In the genomic region with DNA sequence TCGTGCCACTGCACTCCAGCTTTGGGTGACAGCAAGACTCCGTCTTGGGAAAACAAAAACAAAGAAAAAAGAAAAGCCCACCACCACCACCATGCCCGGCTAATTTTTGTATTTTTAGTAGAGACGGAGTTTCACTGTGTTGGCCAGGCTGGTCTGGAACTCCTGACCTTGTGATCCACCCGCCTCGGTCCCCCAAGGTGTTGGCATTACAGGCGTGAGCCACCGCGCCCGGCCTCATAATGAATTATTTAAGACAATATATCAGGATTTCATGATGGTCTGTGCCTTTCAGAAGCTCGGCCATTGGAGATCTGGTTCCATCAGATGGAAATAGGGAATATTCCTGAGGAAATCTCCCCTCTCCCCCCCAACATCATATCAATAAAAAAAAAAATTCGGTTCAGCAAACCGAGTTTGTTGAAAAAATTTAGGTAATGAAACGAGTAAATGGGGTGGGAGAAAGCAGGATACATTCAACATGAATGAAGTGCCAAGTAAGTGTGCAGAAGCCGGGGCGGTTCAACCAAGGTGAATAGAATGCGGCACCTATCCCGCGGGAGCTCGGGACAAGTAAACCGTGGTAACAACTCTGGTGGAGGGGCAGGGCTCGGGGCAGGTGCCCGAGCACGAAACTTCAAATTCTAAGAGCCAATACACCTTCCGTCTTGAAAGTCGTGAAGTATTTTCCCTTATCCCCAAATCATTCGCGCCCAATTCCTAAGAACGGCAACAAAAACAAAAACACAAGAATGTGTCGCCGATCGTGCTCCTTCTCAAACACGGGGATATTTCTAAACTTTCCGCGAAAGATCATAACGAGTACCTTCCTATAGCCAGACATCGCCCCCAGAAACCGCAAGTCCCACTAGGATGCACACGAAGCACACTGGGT, we compare ENCODE assay signal across 7 cellular contexts. TPM values are rescaled to one million over a fixed set of nuclear protein-coding genes. Genes with fewer than 3 reads are reported as not detected.
DNase-seq lines count a peak whose midpoint lies in the region; ATAC-seq, FAIRE-seq and TF ChIP-seq lines count a peak whose summit lies in the region.

No MANE protein-coding gene starts in this region.

- H3K27me3 ChIP-seq in HCT116 (ENCODE audit: insufficient read depth, low read length) (no peaks in the 10 kb centered on the region), SK-N-SH (ENCODE audit: insufficient read depth) (no peaks in the 10 kb centered on the region), esophagus (ENCODE audit: control insufficient read depth in 1 of 2, insufficient read depth in 2 of 2, low read length in 2 of 2) (no peaks in the 10 kb centered on the region), pancreas (no peaks in the 10 kb centered on the region)

- H4K20me1 ChIP-seq in HCT116 (ENCODE audit: insufficient read depth) (no peaks in the 10 kb centered on the region), SK-N-SH (ENCODE audit: insufficient read depth) (no peaks in the 10 kb centered on the region)

- H3K27ac ChIP-seq in HCT116 (ENCODE audit: low read depth, low read length) (peak overlapping the region; percentile 56; the same call in 1 of the 2 replicates), SK-N-SH (ENCODE audit: low read depth in 2 of 2, low read length in 1 of 2) (0 out of 4 replicates have a peak overlapping the region, but pooled peaks of 1 of the 2 experiments have one; percentile 50), esophagus (ENCODE audit: low read depth in 2 of 2, low read length in 1 of 2) (peak overlapping the region; percentile 39 to 45), pancreas (peak overlapping the region in 1 of 4 donors; percentile 39)

- DNase-seq in HCT116 (ENCODE audit: low read depth, low spot score) (no peak), SK-N-SH (peak; percentile 27), pancreas (peak in 4 of 6 donors; percentile 6 to 49 (median 40)), GM19238 (ENCODE audit: insufficient read length, low spot score) (no peak), AG08395 (ENCODE audit: low spot score) (no peak)

- no peak for FAIRE-seq in pancreas (lab: Jason Lieb, UNC)

- 9% methylated on average over 39 of the region's 39 CpGs for WGBS in SK-N-SH (ENCODE audit: low lambda C conversion rate)
- 13 to 17% methylated on average over 39 of the region's 39 CpGs for WGBS in esophagus, 2 donors
- WGBS in pancreas, 2 donors = 7 to 12% methylated on average over 39 of the region's 39 CpGs

- TF ChIP-seq CTCF in HCT116 (IDR thresholded peaks at IDR 0.05 in 2 of 3, conservative IDR thresholded peaks at IDR 0.05 in 1 of 3; ENCODE audit: borderline replicate concordance in 1 of 3, insufficient read depth in 1 of 3, low read depth in 2 of 3, low read length in 2 of 3) (no peak), SK-N-SH (IDR thresholded peaks at IDR 0.05) (no peak), pancreas (IDR thresholded peaks at IDR 0.05) (no peak)

- H3K79me2 ChIP-seq in HCT116 (ENCODE audit: insufficient read depth, low read length) = peaks cover 38% of the 10 kb centered on the region
- peaks cover 39% of the 10 kb centered on the region for H3K79me2 ChIP-seq in SK-N-SH (ENCODE audit: insufficient read depth)

- peak overlapping the region; percentile 60 to 67 for H3K4me3 ChIP-seq in HCT116 (replicated peaks in 1 of 2; ENCODE audit: low read depth in 1 of 2, low read length in 2 of 2)
- H3K4me3 ChIP-seq in SK-N-SH (ENCODE audit: low read depth in 2 of 2, low read length in 1 of 2) = peak overlapping the region; percentile 78 to 80
- peak overlapping the region; percentile 61 to 63 for H3K4me3 ChIP-seq in esophagus (ENCODE audit: low read depth in 1 of 2, low read length in 2 of 2)
- peak overlapping the region; percentile 59 to 90 (median 68) for H3K4me3 ChIP-seq in pancreas

- RAD21 ChIA-PET in HCT116 (lab: Charles Lee; ENCODE audit: low non-redundant PET in 1 of 2, low total read pairs in 2 of 2, uncharacterized antibody in 2 of 2, unreplicated experiment in 2 of 2) = no interaction called here

- H3K4me1 ChIP-seq in HCT116 (ENCODE audit: control insufficient read depth in 1 of 2, insufficient read depth in 2 of 2, low read length in 2 of 2) (peaks cover 8 to 14% of the 10 kb centered on the region in 2 experiments; a peak in 3 of 4 replicates), SK-N-SH (ENCODE audit: control insufficient read depth in 1 of 2, insufficient read depth in 2 of 2, low read depth in 1 of 2, low read length in 1 of 2) (peaks cover 3 to 6% of the 10 kb centered on the region in 2 experiments; a peak in 2 of 4 replicates), esophagus (ENCODE audit: control insufficient read depth in 2 of 2, insufficient read depth in 2 of 2, low read length in 1 of 2) (no peaks in the 10 kb centered on the region), pancreas (peaks cover 0 to 7% (median 0%) of the 10 kb centered on the region in 3 donors)

- H3K36me3 ChIP-seq in HCT116 (ENCODE audit: control insufficient read depth in 1 of 2, insufficient read depth in 2 of 2, low read length in 2 of 2) (peaks cover 0 to 2% of the 10 kb centered on the region in 2 experiments; a peak in 1 of 4 replicates), SK-N-SH (replicated peaks in 1 of 2; ENCODE audit: control insufficient read depth in 1 of 2, insufficient read depth in 2 of 2, low read length in 1 of 2) (peaks cover under 1 to 4% of the 10 kb centered on the region in 2 experiments), esophagus (ENCODE audit: control insufficient read depth in 2 of 2, insufficient read depth in 2 of 2, low read length in 1 of 2) (no peaks in the 10 kb centered on the region), pancreas (no peaks in the 10 kb centered on the region)

- H3K9ac ChIP-seq in HCT116 (ENCODE audit: low read length) (peak overlapping the region; percentile 71), SK-N-SH (peak overlapping the region; percentile 54; the same call in 1 of the 2 replicates)

- CTCF ChIA-PET in HCT116 (lab: Charles Lee) (no interaction called here), SK-N-SH (lab: Yijun Ruan, JAX) (interaction anchor here (0.6 to 1.4 kb wide), 2 partner anchors 41 to 107 kb away, joined by 3 to 5 read pairs; no protein-coding TSS in a partner anchor)

- H3F3A ChIP-seq in SK-N-SH (replicated peaks; ENCODE audit: insufficient read depth) = no peaks in the 10 kb centered on the region

- intact Hi-C loops in HCT116 (cut with micrococcal nuclease) = no loop called here
- intact Hi-C loops in pancreas (cut with DNase I) = no loop called here

- POLR2A ChIA-PET in HCT116 (lab: Charles Lee) = interaction anchor here (1.2 to 5.9 kb wide), 3 partner anchors 11 to 22 kb away, joined by 3 to 41 read pairs (median 4); no protein-coding TSS in a partner anchor
- POLR2A ChIA-PET in SK-N-SH (lab: Yijun Ruan, JAX) = interaction anchor here (1.4 kb wide), 1 partner anchor 66 kb away, joined by 4 read pairs; a partner anchor contains a TSS

- ATAC-seq in HCT116 (peak; percentile 23; the same call in 1 of the 2 replicates), pancreas (peak; percentile 23 to 31 (median 30)), HG02938 (IDR thresholded peaks at IDR 0.05; ENCODE audit: unreplicated experiment) (no peak)

- TF ChIP-seq RAD21 in HCT116 (IDR thresholded peaks at IDR 0.05; ENCODE audit: low read depth) (no peak), SK-N-SH (IDR thresholded peaks at IDR 0.05; ENCODE audit: low read length) (no peak)

- H3K9me3 ChIP-seq in HCT116 (ENCODE audit: control insufficient read depth in 1 of 2, insufficient read depth in 1 of 2, low read depth in 1 of 2, low read length in 2 of 2) = no peaks in the 10 kb centered on the region
- H3K9me3 ChIP-seq in SK-N-SH = no peaks in the 10 kb centered on the region
- H3K9me3 ChIP-seq in esophagus (ENCODE audit: control insufficient read depth in 2 of 2, insufficient read depth in 1 of 2, low read depth in 1 of 2, low read length in 1 of 2) = no peaks in the 10 kb centered on the region
- no peaks in the 10 kb centered on the region for H3K9me3 ChIP-seq in pancreas

- no peaks in the 10 kb centered on the region for H3K9me2 ChIP-seq in HCT116 (ENCODE audit: insufficient read depth)
- no peaks in the 10 kb centered on the region for H3K9me2 ChIP-seq in SK-N-SH

- TF ChIP-seq EP300 in SK-N-SH (IDR thresholded peaks at IDR 0.05; ENCODE audit: borderline replicate concordance in 1 of 2, low read depth in 1 of 2, low read length in 1 of 2) = no peak

- no peak for TF ChIP-seq POLR2A in HCT116 (IDR thresholded peaks at IDR 0.05; ENCODE audit: borderline replicate concordance, extremely low read depth, insufficient read depth, insufficient read length)

- peak overlapping the region; percentile 82 for H3K4me2 ChIP-seq in HCT116 (ENCODE audit: low read length)
- H3K4me2 ChIP-seq in SK-N-SH = peak overlapping the region; percentile 77

- H2AFZ ChIP-seq in HCT116 (ENCODE audit: low read depth, low read length, poor library complexity, severe bottlenecking) = no peak overlapping the region
- peak overlapping the region; percentile 97 for H2AFZ ChIP-seq in SK-N-SH (ENCODE audit: low read depth)

- BruUV-seq in HCT116 (replicated peaks; lab: Mats Ljungman, UMichigan) = TSS peak; percentile 98

TF ChIP-seq in HCT116, 20 proteins besides CTCF, POLR2A, EP300 and RAD21 (continues in another document):
- TF ChIP-seq SRF (IDR thresholded peaks at IDR 0.05; ENCODE audit: low read depth) (no peak), EGR1 (IDR thresholded peaks at IDR 0.05; ENCODE audit: low read depth) (no peak)

TF ChIP-seq in SK-N-SH, 30 proteins besides CTCF, POLR2A, EP300 and RAD21:
- TF ChIP-seq SIN3A (IDR thresholded peaks at IDR 0.05; ENCODE audit: borderline replicate concordance, low read depth, low read length) = no peak
- TF ChIP-seq, protein P1, sequence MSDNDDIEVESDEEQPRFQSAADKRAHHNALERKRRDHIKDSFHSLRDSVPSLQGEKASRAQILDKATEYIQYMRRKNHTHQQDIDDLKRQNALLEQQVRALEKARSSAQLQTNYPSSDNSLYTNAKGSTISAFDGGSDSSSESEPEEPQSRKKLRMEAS (IDR thresholded peaks at IDR 0.05; ENCODE audit: low read depth) = 0 out of 2 replicates have a peak, but pooled peaks have one; percentile 8

RNA-seq across cellular contexts. Expression of a gene that starts 0.8 kb away (rescaled TPM):
- total RNA-seq in HCT116 (2021; ENCODE audit: unreplicated experiment) (22.9 TPM), pancreas (1 to 10 TPM; 4.7 to 8.6 (median 5.8) TPM)
- 6.8 and 9.9 TPM in 2 replicates for polyA plus RNA-seq in HCT116 (2012)
- polyA plus RNA-seq in SK-N-SH (2012; rRNA removed) (12.1 and 16.6 TPM in 2 replicates), esophagus (1 to 10 TPM; 4.2 to 7.3 TPM), pancreas (10 to 100 TPM in 1 of 2 donors, 1 to 10 TPM in 1; 5.2 to 11.3 TPM)
- 15.5 and 17.7 TPM in 2 replicates for polyA plus RNA-seq in SK-N-SH (2012; cell fraction: cytosol; rRNA removed)
- polyA plus RNA-seq in SK-N-SH (2012; cell fraction: nucleus; rRNA removed) = 14.6 and 28.0 TPM in 2 replicates

Comparison
In these comparisons a context has a peak if more than half of its experiments do, and no peak if none do; other contexts are left out.
1. DNase-seq: peak in SK-N-SH (single experiment) and pancreas (4 of 6); none in HCT116 (single experiment), GM19238 (single experiment) and AG08395 (single experiment).
2. Peak in every context shown above with its lines, with median percentiles within 50 percentile points of each other: H3K4me3 ChIP-seq.